20 cellular contexts compared by ENCODE assay signal in the genomic region with DNA sequence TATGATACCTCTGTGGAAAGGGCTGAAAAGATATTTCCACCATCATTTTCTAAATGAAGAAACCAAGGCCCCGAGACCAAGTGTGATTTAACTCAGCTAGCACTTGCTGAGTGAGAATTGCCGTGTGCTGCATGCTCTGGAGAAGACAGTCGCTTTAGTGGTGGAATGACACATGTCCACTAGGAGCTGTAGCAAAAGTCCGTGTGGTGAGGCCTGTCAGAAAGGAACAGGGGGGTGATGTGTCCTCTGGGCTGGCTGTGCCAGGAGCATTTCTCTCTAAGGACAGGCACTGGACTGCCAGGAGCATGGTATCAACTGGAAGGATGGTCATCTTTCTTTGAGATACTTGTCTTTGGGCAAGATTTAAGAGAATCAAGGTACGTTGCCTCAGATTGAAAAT.
"Had no signal": no experiment of that assay in that cellular context is flagged by ENCODE, and none has a peak within 500 bp of the region (broad histone marks: within the 10 kb centered on the region; RNA-seq: fewer than 3 reads in every experiment).

No MANE protein-coding gene starts in this region.

- H3K27me3 ChIP-seq: body of pancreas, sigmoid colon, suprapubic skin had no signal

- H3K27me3 Mint-ChIP-seq: activated CD4-positive, alpha-beta T cell treated with anti-CD3 and anti-CD28 coated beads, Interleukin-2, amount 10 ng/mL, durations not matched to agents 7 days and 5 days; activated naive CD4-positive, alpha-beta T cell treated with anti-CD3 and anti-CD28 coated beads, Interleukin-2, amount 10 ng/mL, durations not matched to agents 7 days and 5 days; natural killer cell treated with Interleukin-12 subunit alpha and Interleukin-12 subunit beta and Interleukin-15 and Interleukin-18, amount 100 ng/mL, for 72 hours; stimulated activated naive B cell treated with anti-CD40 and anti-IgM and Interleukin-4, amounts not matched to agents 10 μg/mL and 1 μg/mL and 100 μg/mL, for 72 hours had no signal

- H3K9me3 ChIP-seq: body of pancreas, mucosa of descending colon, sigmoid colon, suprapubic skin had no signal

- ATAC-seq: body of pancreas; mucosa of descending colon; natural killer cell treated with Interleukin-12 subunit alpha and Interleukin-12 subunit beta and Interleukin-15 and Interleukin-18, amount 100 ng/mL, for 72 hours; stimulated activated naive B cell treated with anti-CD40 and anti-IgM and Interleukin-4, amounts not matched to agents 10 μg/mL and 1 μg/mL and 100 μg/mL, for 72 hours; WTC11 had no signal

- H3K4me3 ChIP-seq: body of pancreas, coronary artery, mucosa of descending colon, sigmoid colon, suprapubic skin had no signal

- H3K27ac ChIP-seq: body of pancreas, sigmoid colon, suprapubic skin had no signal

- H3K27ac Mint-ChIP-seq: activated CD4-positive, alpha-beta T cell treated with anti-CD3 and anti-CD28 coated beads, Interleukin-2, amount 10 ng/mL, durations not matched to agents 7 days and 5 days; activated naive CD4-positive, alpha-beta T cell treated with anti-CD3 and anti-CD28 coated beads, Interleukin-2, amount 10 ng/mL, durations not matched to agents 7 days and 5 days; activated T-helper 2 cell treated with anti-CD3 and anti-CD28 coated beads, Interferon-gamma antibody, Interleukin-2, Interleukin-4, amounts not matched to agents 10 μg/mL and 5 μg/mL and 100 μg/mL, durations not matched to agents 14 hours and 24 hours and 36 hours; natural killer cell treated with Interleukin-12 subunit alpha and Interleukin-12 subunit beta and Interleukin-15 and Interleukin-18, amount 100 ng/mL, for 72 hours; stimulated activated naive B cell treated with anti-CD40 and anti-IgM and Interleukin-4, amounts not matched to agents 10 μg/mL and 1 μg/mL and 100 μg/mL, for 72 hours; T-helper 1 cell treated with Interleukin-12 subunit alpha and Interleukin-12 subunit beta and Interleukin-4 antibody, amounts not matched to agents 30 μg/mL and 1 μg/mL, for 36 hours; WTC11 had no signal

- H3K4me3 Mint-ChIP-seq: activated CD4-positive, alpha-beta T cell treated with anti-CD3 and anti-CD28 coated beads, Interleukin-2, amount 10 ng/mL, durations not matched to agents 7 days and 5 days; activated naive CD4-positive, alpha-beta T cell treated with anti-CD3 and anti-CD28 coated beads, Interleukin-2, amount 10 ng/mL, durations not matched to agents 7 days and 5 days; natural killer cell treated with Interleukin-12 subunit alpha and Interleukin-12 subunit beta and Interleukin-15 and Interleukin-18, amount 100 ng/mL, for 72 hours; stimulated activated naive B cell treated with anti-CD40 and anti-IgM and Interleukin-4, amounts not matched to agents 10 μg/mL and 1 μg/mL and 100 μg/mL, for 72 hours; T-helper 1 cell treated with Interleukin-12 subunit alpha and Interleukin-12 subunit beta and Interleukin-4 antibody, amounts not matched to agents 30 μg/mL and 1 μg/mL, for 36 hours; WTC11 had no signal

- H3K4me1 Mint-ChIP-seq: activated CD4-positive, alpha-beta T cell treated with anti-CD3 and anti-CD28 coated beads, Interleukin-2, amount 10 ng/mL, durations not matched to agents 7 days and 5 days; activated naive CD4-positive, alpha-beta T cell treated with anti-CD3 and anti-CD28 coated beads, Interleukin-2, amount 10 ng/mL, durations not matched to agents 7 days and 5 days had no signal

- DNase-seq: activated CD4-positive, alpha-beta T cell treated with anti-CD3 and anti-CD28 coated beads, Interleukin-2, amount 10 ng/mL, durations not matched to agents 7 days and 5 days; activated CD8-positive, alpha-beta memory T cell treated with anti-CD3 and anti-CD28 coated beads for 24 hours; activated naive CD4-positive, alpha-beta T cell treated with anti-CD3 and anti-CD28 coated beads, Interleukin-2, amount 10 ng/mL, durations not matched to agents 7 days and 5 days; body of pancreas; central memory CD4-positive, alpha-beta T cell; effector CD8-positive, alpha-beta T cell; hippocampal formation; kidney glomerular epithelial cell; mammary epithelial cell; mucosa of descending colon; occipital lobe; sigmoid colon; stimulated activated CD4-positive, alpha-beta T cell treated with anti-CD3 and anti-CD28 coated beads, Interleukin-2, amount 100 ng/mL, for 24 hours; stimulated activated naive B cell treated with anti-CD40 and anti-IgM and Interleukin-4, amounts not matched to agents 10 μg/mL and 1 μg/mL and 100 μg/mL, for 72 hours had no signal

- H3K9me3 Mint-ChIP-seq: activated CD4-positive, alpha-beta T cell treated with anti-CD3 and anti-CD28 coated beads, Interleukin-2, amount 10 ng/mL, durations not matched to agents 7 days and 5 days; activated naive CD4-positive, alpha-beta T cell treated with anti-CD3 and anti-CD28 coated beads, Interleukin-2, amount 10 ng/mL, durations not matched to agents 7 days and 5 days; activated T-helper 2 cell treated with anti-CD3 and anti-CD28 coated beads, Interferon-gamma antibody, Interleukin-2, Interleukin-4, amounts not matched to agents 10 μg/mL and 5 μg/mL and 100 μg/mL, durations not matched to agents 14 hours and 24 hours and 36 hours; natural killer cell treated with Interleukin-12 subunit alpha and Interleukin-12 subunit beta and Interleukin-15 and Interleukin-18, amount 100 ng/mL, for 72 hours; stimulated activated naive B cell treated with anti-CD40 and anti-IgM and Interleukin-4, amounts not matched to agents 10 μg/mL and 1 μg/mL and 100 μg/mL, for 72 hours; WTC11 had no signal
